Comparison of ENCODE assay signal across 8 cellular contexts in genomic region chr2:236507393-236508085, GRCh38.
DNase-seq lines count a peak whose midpoint lies in the region; ATAC-seq and FAIRE-seq lines count a peak whose summit lies in the region.

No MANE protein-coding gene starts in this region.

- ATAC-seq in left cardiac atrium (peak; percentile 69 to 83), HG03045 (IDR thresholded peaks at IDR 0.05; ENCODE audit: unreplicated experiment) (no peak), HG02885 (IDR thresholded peaks at IDR 0.05; ENCODE audit: poor library complexity, unreplicated experiment) (no peak), GM21717 (IDR thresholded peaks at IDR 0.05; ENCODE audit: unreplicated experiment) (no peak)

- peak; percentile 89 for FAIRE-seq in urothelium cell line (lab: Jason Lieb, UNC)

- intact Hi-C loops in left cardiac atrium (cut with DNase I), result no loop called here

- DNase-seq in NCI-H526 treated with DMSO at 0.1 percent for 48 hours (lab: John Stamatoyannopoulos, UW), result peak; percentile 57
- peak in 3 of 4 experiments; percentile 13 to 47 (median 31) for DNase-seq in activated naive CD4-positive, alpha-beta T cell (lab: John Stamatoyannopoulos, UW)
- peak; percentile 70 for DNase-seq in left cardiac atrium
- DNase-seq in renal cortical epithelial cell (ENCODE audit: low read depth), result peak; percentile 49
- peak; percentile 97 for DNase-seq in urothelium cell line (ENCODE audit: low spot score)

Comparison
In these comparisons a context has a peak if more than half of its experiments do, and no peak if none do; other contexts are left out.
1. DNase-seq: peak in every context shown above with its lines; median percentile 97 in urothelium cell line; 70 in left cardiac atrium; 57 in NCI-H526 treated with DMSO at 0.1 percent for 48 hours; 49 in renal cortical epithelial cell; 31 in activated naive CD4-positive, alpha-beta T cell.
2. ATAC-seq: peak in left cardiac atrium (2 of 2); none in HG03045 (single experiment), HG02885 (single experiment) and GM21717 (single experiment).